13 cellular contexts compared by ENCODE assay signal in the genomic region with DNA sequence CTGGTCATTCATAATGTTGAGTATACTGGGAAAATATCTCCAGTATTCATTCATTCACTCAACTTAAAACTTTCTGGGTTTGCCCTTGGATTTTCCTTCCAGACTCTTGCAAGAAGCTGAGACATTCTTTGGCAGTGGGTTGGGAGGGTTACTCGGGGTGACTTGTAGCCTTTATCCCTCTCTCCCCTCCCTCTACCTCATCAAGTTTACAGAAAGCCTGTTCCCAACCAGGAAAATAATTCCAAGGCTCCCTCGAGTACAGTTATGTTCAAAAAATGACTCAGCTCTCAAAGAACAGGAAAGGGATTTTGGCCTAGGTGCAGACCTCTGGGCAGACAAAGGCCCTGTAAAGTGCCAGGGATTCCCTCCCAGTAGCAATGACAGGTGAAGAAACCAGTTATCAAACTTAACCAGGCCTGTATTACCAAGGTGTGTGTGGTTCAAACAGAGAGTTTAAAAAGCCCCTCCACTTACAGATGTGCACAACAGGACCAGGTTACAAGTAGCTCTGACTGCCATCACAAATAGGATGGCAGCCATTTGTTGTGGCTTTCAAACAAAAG. TPM values are rescaled to one million over a fixed set of nuclear protein-coding genes. Genes with fewer than 3 reads are reported as not detected.
A peak's percentile ranks its signal among the peaks of the same experiment; 100 is the strongest.
DNase-seq lines count a peak whose midpoint lies in the region; ATAC-seq and TF ChIP-seq lines count a peak whose summit lies in the region.
"Had no signal": no experiment of that assay in that cellular context is flagged by ENCODE, and none has a peak within 500 bp of the region (broad histone marks: within the 10 kb centered on the region; RNA-seq: fewer than 3 reads in every experiment).

No MANE protein-coding gene starts in this region.

- no peak for TF ChIP-seq EP300 in upper lobe of left lung (IDR thresholded peaks at IDR 0.05)

- H3K36me3 ChIP-seq in muscle layer of duodenum (ENCODE audit: control insufficient read depth in 1 of 2, insufficient read depth in 2 of 2, low read length in 2 of 2) = peaks cover 7 to 33% of the 10 kb centered on the region in 2 donors
- peaks cover 0 to 88% (median 19%) of the 10 kb centered on the region in 4 donors for H3K36me3 ChIP-seq in upper lobe of left lung
- H3K36me3 ChIP-seq: ovary had no signal

- DNase-seq in Right ventricle myocardium inferior (ENCODE audit: missing footprints) (no peak), cardiac septum (ENCODE audit: low spot score) (no peak), upper lobe of left lung (no peak), NCI-H187 (lab: John Stamatoyannopoulos, UW) (no peak), hypothalamus (lab: John Stamatoyannopoulos, UW) (no peak)
- DNase-seq: activated CD4-positive, alpha-beta T cell treated with anti-CD3 and anti-CD28 coated beads for 1 hour; activated gamma-delta T cell treated with Interleukin-2 at 50 U/mL for 16 hours; H7; NCI-H446 treated with DMSO at 0.1 percent for 48 hours had no signal

- whole genome bisulfite sequencing in upper lobe of left lung, 2 donors = 37 to 46% methylated on average over 2 of the region's 2 CpGs

- TF ChIP-seq CTCF in upper lobe of left lung (IDR thresholded peaks at IDR 0.05) = no peak

- H3K27ac ChIP-seq in cingulate gyrus (ENCODE audit: low read depth, low read length) (peak overlapping the region; percentile 23), muscle layer of duodenum (ENCODE audit: low read length) (peak overlapping the region; percentile 28), upper lobe of left lung (peak overlapping the region in 3 of 4 donors; percentile 5 to 57 (median 18))
- H3K27ac ChIP-seq: ovary had no signal

- intact Hi-C loops in Right ventricle myocardium inferior (cut with DNase I) = no loop called here
- intact Hi-C loops in cardiac septum (cut with DNase I) = no loop called here

- H3K4me3 ChIP-seq in muscle layer of duodenum (ENCODE audit: low read depth in 1 of 2, low read length in 2 of 2) (no peak overlapping the region), upper lobe of left lung (no peak overlapping the region)
- H3K4me3 ChIP-seq: ovary had no signal

- ATAC-seq in Right ventricle myocardium inferior = peak; percentile 79
- ATAC-seq in upper lobe of left lung (ENCODE audit: low FRiP score in 2 of 2) = peak in 1 of 2 donors; percentile 87
- ATAC-seq in HG03565 (IDR thresholded peaks at IDR 0.05; ENCODE audit: unreplicated experiment) = no peak

- no peak for TF ChIP-seq POLR2A in upper lobe of left lung (IDR thresholded peaks at IDR 0.05)

- H3K27me3 ChIP-seq in muscle layer of duodenum (ENCODE audit: low read depth, low read length) = no peaks in the 10 kb centered on the region
- H3K27me3 ChIP-seq in upper lobe of left lung = no peaks in the 10 kb centered on the region
- H3K27me3 ChIP-seq: ovary had no signal

- H3K4me1 ChIP-seq in muscle layer of duodenum (ENCODE audit: control insufficient read depth in 1 of 2, insufficient read depth in 2 of 2, low read length in 2 of 2) = peaks cover 19 to 38% of the 10 kb centered on the region in 2 donors
- peaks cover 37 to 56% (median 45%) of the 10 kb centered on the region in 4 donors for H3K4me1 ChIP-seq in upper lobe of left lung

- H3K9me3 ChIP-seq in muscle layer of duodenum (ENCODE audit: control insufficient read depth in 1 of 2, low read length in 2 of 2) (no peaks in the 10 kb centered on the region), upper lobe of left lung (no peaks in the 10 kb centered on the region)
- H3K9me3 ChIP-seq: ovary had no signal

RNA-seq across cellular contexts. Expression of gene FKBP1A, which starts 22.2 kb away (rescaled TPM):
- total RNA-seq in Right ventricle myocardium inferior (143 TPM), cardiac septum (163 TPM), upper lobe of left lung (100 to 1,000 TPM in 5 of 6 donors, 10 to 100 TPM in 1; 75.4 to 328 (median 160) TPM)

RNA-seq across cellular contexts. Expression of gene SDCBP2, which starts 41.7 kb away (rescaled TPM):
- total RNA-seq in Right ventricle myocardium inferior (1.2 TPM), cardiac septum (2.7 TPM), upper lobe of left lung (10 to 100 TPM in 5 of 6 donors, 1 to 10 TPM in 1; 6.3 to 34.0 (median 15.9) TPM)
